Comparison of ENCODE assay signal across 8 cellular contexts in genomic region chr3:45688882-45689786, GRCh38. TPM values are rescaled to one million over a fixed set of nuclear protein-coding genes. Genes with fewer than 3 reads are reported as not detected.
DNase-seq lines count a peak whose midpoint lies in the region; ATAC-seq and TF ChIP-seq lines count a peak whose summit lies in the region.

A gene with protein sequence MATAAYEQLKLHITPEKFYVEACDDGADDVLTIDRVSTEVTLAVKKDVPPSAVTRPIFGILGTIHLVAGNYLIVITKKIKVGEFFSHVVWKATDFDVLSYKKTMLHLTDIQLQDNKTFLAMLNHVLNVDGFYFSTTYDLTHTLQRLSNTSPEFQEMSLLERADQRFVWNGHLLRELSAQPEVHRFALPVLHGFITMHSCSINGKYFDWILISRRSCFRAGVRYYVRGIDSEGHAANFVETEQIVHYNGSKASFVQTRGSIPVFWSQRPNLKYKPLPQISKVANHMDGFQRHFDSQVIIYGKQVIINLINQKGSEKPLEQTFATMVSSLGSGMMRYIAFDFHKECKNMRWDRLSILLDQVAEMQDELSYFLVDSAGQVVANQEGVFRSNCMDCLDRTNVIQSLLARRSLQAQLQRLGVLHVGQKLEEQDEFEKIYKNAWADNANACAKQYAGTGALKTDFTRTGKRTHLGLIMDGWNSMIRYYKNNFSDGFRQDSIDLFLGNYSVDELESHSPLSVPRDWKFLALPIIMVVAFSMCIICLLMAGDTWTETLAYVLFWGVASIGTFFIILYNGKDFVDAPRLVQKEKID (plus strand): TSS chr3:45689396. CDS start chr3:45689466, 70 bp downstream.

- TF ChIP-seq CTCF in HFFc6 (IDR thresholded peaks at IDR 0.05) (no peak), NB4 (IDR thresholded peaks at IDR 0.05; ENCODE audit: low read depth, low read length) (no peak), gastroesophageal sphincter (IDR thresholded peaks at IDR 0.05) (peak in 1 of 4 experiments; percentile 19), neutrophil (IDR thresholded peaks at IDR 0.05) (peak; percentile 71)

- peaks cover 5% of the 10 kb centered on the region for H3K9me3 Mint-ChIP-seq in HFFc6
- peaks cover 2% of the 10 kb centered on the region for H3K9me3 Mint-ChIP-seq in activated naive CD4-positive, alpha-beta T cell treated with anti-CD3 and anti-CD28 coated beads, Interleukin-2, amount 10 ng/mL, durations not matched to agents 7 days and 5 days

- peak within 1 kb of the TSS; percentile 89 for H3K9ac ChIP-seq in SK-N-MC (ENCODE audit: insufficient read length)

- H3K4me3 Mint-ChIP-seq in HFFc6, result peak within 1 kb of the TSS; percentile 80
- H3K4me3 Mint-ChIP-seq in activated naive CD4-positive, alpha-beta T cell treated with anti-CD3 and anti-CD28 coated beads, Interleukin-2, amount 10 ng/mL, durations not matched to agents 7 days and 5 days, result peak within 1 kb of the TSS; percentile 85

- TF ChIP-seq POLR2A in NB4 (IDR thresholded peaks at IDR 0.05; ENCODE audit: extremely low read depth, insufficient read length) (peak; percentile 47), gastroesophageal sphincter (IDR thresholded peaks at IDR 0.05) (peak; percentile 71 to 76)

- H3K4me3 ChIP-seq in NB4 (ENCODE audit: low read depth, low read length) (peak within 1 kb of the TSS; percentile 100), SK-N-MC (peak within 1 kb of the TSS; percentile 87), gastroesophageal sphincter (peak within 1 kb of the TSS; percentile 88 to 89), neutrophil (ENCODE audit: low read depth in 1 of 2, low read length in 1 of 2) (peak within 1 kb of the TSS; percentile 65 to 81)

- H3K27me3 ChIP-seq in gastroesophageal sphincter (no peaks in the 10 kb centered on the region), neutrophil (no peaks in the 10 kb centered on the region)

- H3K36me3 ChIP-seq in SK-N-MC (ENCODE audit: insufficient read depth, low read length) (peaks cover 2% of the 10 kb centered on the region; the same call in 1 of the 2 replicates), gastroesophageal sphincter (peaks cover 0 to 14% of the 10 kb centered on the region in 2 donors), neutrophil (no peaks in the 10 kb centered on the region)

- peaks cover 47% of the 10 kb centered on the region for H3K4me1 Mint-ChIP-seq in HFFc6 (ENCODE audit: low read depth)
- peaks cover 53% of the 10 kb centered on the region for H3K4me1 Mint-ChIP-seq in activated naive CD4-positive, alpha-beta T cell treated with anti-CD3 and anti-CD28 coated beads, Interleukin-2, amount 10 ng/mL, durations not matched to agents 7 days and 5 days

- H3K27ac Mint-ChIP-seq in HFFc6, result peak within 1 kb of the TSS; percentile 94
- H3K27ac Mint-ChIP-seq in activated naive CD4-positive, alpha-beta T cell treated with anti-CD3 and anti-CD28 coated beads, Interleukin-2, amount 10 ng/mL, durations not matched to agents 7 days and 5 days, result peak within 1 kb of the TSS; percentile 94

- H3K4me1 ChIP-seq in gastroesophageal sphincter (peaks cover 6 to 55% (median 28%) of the 10 kb centered on the region in 3 donors), neutrophil (ENCODE audit: control insufficient read depth in 1 of 2, insufficient read depth in 1 of 2, low read depth in 1 of 2, low read length in 1 of 2) (peaks cover 56 to 59% of the 10 kb centered on the region in 2 experiments)

- H3K27me3 Mint-ChIP-seq in HFFc6 (ENCODE audit: insufficient read depth), result peaks cover 11% of the 10 kb centered on the region
- H3K27me3 Mint-ChIP-seq in activated naive CD4-positive, alpha-beta T cell treated with anti-CD3 and anti-CD28 coated beads, Interleukin-2, amount 10 ng/mL, durations not matched to agents 7 days and 5 days, result peaks cover 6% of the 10 kb centered on the region

- TF ChIP-seq EP300 in gastroesophageal sphincter (IDR thresholded peaks at IDR 0.05), result no peak

- peak; percentile 97 for ATAC-seq in gastroesophageal sphincter

- peaks cover 16% of the 10 kb centered on the region for H3K36me3 Mint-ChIP-seq in HFFc6 (ENCODE audit: low read depth)
- H3K36me3 Mint-ChIP-seq in activated naive CD4-positive, alpha-beta T cell treated with anti-CD3 and anti-CD28 coated beads, Interleukin-2, amount 10 ng/mL, durations not matched to agents 7 days and 5 days, result peaks cover 32% of the 10 kb centered on the region

- peak; percentile 95 for DNase-seq in GM04503 (ENCODE audit: low read depth)
- peak; percentile 99 for DNase-seq in HFFc6
- DNase-seq in NB4 (ENCODE audit: low read depth), result peak; percentile 99
- peak; percentile 77 for DNase-seq in SK-N-MC (ENCODE audit: low read depth, low spot score)
- DNase-seq in activated naive CD4-positive, alpha-beta T cell treated with anti-CD3 and anti-CD28 coated beads, Interleukin-2, amount 10 ng/mL, durations not matched to agents 7 days and 5 days, result peak; percentile 98
- DNase-seq in substantia nigra (lab: John Stamatoyannopoulos, UW), result peak; percentile 78 to 99 (median 96)

- H3K9me3 ChIP-seq in SK-N-MC (ENCODE audit: low read depth, low read length), result no peaks in the 10 kb centered on the region
- H3K9me3 ChIP-seq in gastroesophageal sphincter, result no peaks in the 10 kb centered on the region
- H3K9me3 ChIP-seq in neutrophil, result no peaks in the 10 kb centered on the region

- CTCF ChIA-PET in activated naive CD4-positive, alpha-beta T cell treated with anti-CD3 and anti-CD28 coated beads, Interleukin-2, amount 10 ng/mL, durations not matched to agents 7 days and 5 days (lab: Charles Lee), result interaction anchor here (0.5 to 2.5 kb wide), 8 partner anchors 11 to 634 kb away, joined by 3 to 15 read pairs (median 6); no protein-coding TSS in a partner anchor

- H3K27ac ChIP-seq in SK-N-MC, result no peak within 1 kb of the TSS; the same call in 1 of the 2 replicates
- peak within 1 kb of the TSS; percentile 87 to 94 (median 91) for H3K27ac ChIP-seq in gastroesophageal sphincter
- peak within 1 kb of the TSS; percentile 93 for H3K27ac ChIP-seq in neutrophil
- H3K27ac ChIP-seq in substantia nigra (ENCODE audit: low read depth, low read length, poor library complexity, severe bottlenecking), result peak within 1 kb of the TSS; percentile 86

- WGBS in gastroesophageal sphincter (ENCODE audit: low coverage in 1 of 2), 2 donors, result 0% methylated on average over 13 to 21 of the region's 81 CpGs

RNA-seq across cellular contexts. Expression of the gene that starts here (rescaled TPM):
- 10 to 100 TPM; 43.9 to 51.3 (median 47.8) TPM for total RNA-seq in HFFc6 (2021; fragmentation: NEBNext Ultra II Directional; extraction: Animal tissue kit (Norgen Biotek cat#: 25700))
- 10 to 100 TPM; 31.9 to 52.6 (median 38.2) TPM for total RNA-seq in gastroesophageal sphincter
